ENCODE assay signal across 2 cellular contexts in genomic region chr11:94248301-94248700, GRCh38.
TF ChIP-seq lines count a peak whose summit lies in the region.

No MANE protein-coding gene starts in this region.

TF ChIP-seq in K562, 482 proteins besides CTCF, POLR2A, EP300 and RAD21:
- peak in 1 of 3 experiments; percentile 16 for TF ChIP-seq YY1 (IDR thresholded peaks at IDR 0.05; ENCODE audit: borderline replicate concordance in 1 of 3, control insufficient read depth in 1 of 3, extremely low read depth in 1 of 3, insufficient read depth in 3 of 3, insufficient read length in 1 of 3, insufficient replicate concordance in 2 of 3, low read depth in 1 of 3, low read length in 2 of 3)

TF ChIP-seq in HepG2, 621 proteins besides CTCF, POLR2A, EP300 and RAD21:
- peak; percentile 74; the same call in 1 of the 2 replicates for TF ChIP-seq ZNF281 (CRISPR knock-in tag; IDR thresholded peaks at IDR 0.05; ENCODE audit: borderline replicate concordance)
